ENCODE assay signal across 1 cellular context in genomic region chr11:128965485-128965884, GRCh38.
TF ChIP-seq lines count a peak whose summit lies in the region.

No MANE protein-coding gene starts in this region.

TF ChIP-seq in GM23338, 12 proteins besides CTCF, POLR2A, EP300 and RAD21 (continued from another document):
- TF ChIP-seq ZNF462 (CRISPR knock-in tag; IDR thresholded peaks at IDR 0.05) (no peak), STAT1 (IDR thresholded peaks at IDR 0.05; ENCODE audit: unreplicated experiment) (no peak), NANOG (IDR thresholded peaks at IDR 0.05; ENCODE audit: borderline replicate concordance) (no peak), ETS1 (IDR thresholded peaks at IDR 0.05) (no peak), POLR2AphosphoS5 (IDR thresholded peaks at IDR 0.05; ENCODE audit: low read depth) (no peak), ZNF114 (CRISPR knock-in tag; IDR thresholded peaks at IDR 0.05) (no peak), CREB1 (CRISPR knock-in tag; IDR thresholded peaks at IDR 0.05; ENCODE audit: low read depth) (no peak), ZNF331 (CRISPR knock-in tag; IDR thresholded peaks at IDR 0.05; ENCODE audit: low read depth) (no peak), JUNB (IDR thresholded peaks at IDR 0.05; ENCODE audit: unreplicated experiment) (no peak), EZH2 (IDR thresholded peaks at IDR 0.05; ENCODE audit: low read depth, unreplicated experiment) (no peak)
TF ChIP-seq in GM23338: peak in this region for 0.
